In the genomic region with DNA sequence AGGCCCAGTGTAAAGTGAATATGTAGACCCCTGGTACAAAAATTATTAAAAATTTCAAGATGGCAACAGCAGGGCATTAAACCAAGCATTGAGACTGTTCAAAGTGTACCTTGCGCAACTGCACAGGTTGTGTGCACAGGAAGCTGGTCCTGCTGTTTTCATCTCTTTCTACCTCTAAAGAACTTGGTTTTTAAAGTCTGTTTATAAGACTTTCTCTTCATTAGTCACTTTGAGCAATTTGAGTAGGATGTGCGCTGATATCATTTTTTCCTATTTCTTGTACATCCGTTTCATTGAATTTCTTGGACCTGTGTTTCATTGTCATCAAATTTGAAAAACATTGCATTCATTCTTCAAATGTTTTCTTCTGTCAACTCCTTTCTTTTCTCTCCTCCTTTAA, we compare ENCODE assay signal across 29 cellular contexts. TPM values are rescaled to one million over a fixed set of nuclear protein-coding genes. Genes with fewer than 3 reads are reported as not detected.
"Had no signal": no experiment of that assay in that cellular context is flagged by ENCODE, and none has a peak within 500 bp of the region (broad histone marks: within the 10 kb centered on the region; RNA-seq: fewer than 3 reads in every experiment).

No MANE protein-coding gene starts in this region.

- H3K9me3 ChIP-seq: esophagus muscularis mucosa, left lung, lower lobe of right lung, pancreas, prostate gland, sigmoid colon had no signal

- H3K4me1 ChIP-seq: esophagus muscularis mucosa, left lung, lower lobe of right lung, pancreas, prostate gland had no signal

- H3K4me3 ChIP-seq: esophagus muscularis mucosa, heart right ventricle, left lung, lower lobe of right lung, pancreas, prostate gland, sigmoid colon, tibial nerve had no signal

- ATAC-seq: heart right ventricle; left lung; lower lobe of right lung; naive thymus-derived CD8-positive, alpha-beta T cell; pancreas; stimulated activated naive B cell treated with anti-CD40 and anti-IgM and Interleukin-4, amounts not matched to agents 10 μg/mL and 1 μg/mL and 100 μg/mL, for 72 hours; T-helper 17 cell had no signal

- H3K4me3 Mint-ChIP-seq: endodermal cell; naive thymus-derived CD8-positive, alpha-beta T cell; neural crest cell; stimulated activated naive B cell treated with anti-CD40 and anti-IgM and Interleukin-4, amounts not matched to agents 10 μg/mL and 1 μg/mL and 100 μg/mL, for 72 hours; T-helper 17 cell had no signal

- H3K27ac Mint-ChIP-seq: endodermal cell; naive thymus-derived CD8-positive, alpha-beta T cell; stimulated activated naive B cell treated with anti-CD40 and anti-IgM and Interleukin-4, amounts not matched to agents 10 μg/mL and 1 μg/mL and 100 μg/mL, for 72 hours; T-helper 17 cell had no signal

- H3K4me1 Mint-ChIP-seq: naive thymus-derived CD8-positive, alpha-beta T cell; T-helper 17 cell had no signal

- FAIRE-seq: pancreas, small intestine had no signal

- DNase-seq: activated CD4-positive, CD25-positive, alpha-beta regulatory T cell treated with anti-CD3 and anti-CD28 coated beads, Interleukin-2, amount 50 U/mL, for 72 hours; activated gamma-delta T cell treated with Interleukin-2 at 50 U/mL for 16 hours; activated naive CD4-positive, alpha-beta T cell treated with anti-CD3 and anti-CD28 coated beads, Interleukin-2, amount 50 U/mL, for 16 hours; activated T-cell treated with anti-CD3 and anti-CD28 coated beads for 4 hours; amniotic stem cell; caudate nucleus; cortex of kidney; foreskin melanocyte; heart right ventricle; left lung; lower lobe of right lung; mesenchymal stem cell; naive thymus-derived CD8-positive, alpha-beta T cell; nucleus accumbens; pancreas; retina; sigmoid colon; small intestine; stimulated activated CD4-positive, alpha-beta T cell treated with anti-CD3 and anti-CD28 coated beads, Interleukin-4, amount 100 ng/mL, for 4 hours; stimulated activated CD8-positive, alpha-beta memory T cell treated with anti-CD3 and anti-CD28 coated beads, Interleukin-4, amount 100 ng/mL, for 48 hours; stimulated activated naive B cell treated with anti-CD40 and anti-IgM and Interleukin-4, amounts not matched to agents 10 μg/mL and 1 μg/mL and 100 μg/mL, for 72 hours; T-helper 17 cell; T1000 had no signal

- H3K27ac ChIP-seq: esophagus muscularis mucosa, heart right ventricle, left lung, lower lobe of right lung, pancreas, prostate gland, sigmoid colon, tibial nerve had no signal

- H3K27me3 ChIP-seq: esophagus muscularis mucosa, heart right ventricle, left lung, pancreas, sigmoid colon, tibial nerve had no signal

- H3K36me3 Mint-ChIP-seq: naive thymus-derived CD8-positive, alpha-beta T cell; stimulated activated naive B cell treated with anti-CD40 and anti-IgM and Interleukin-4, amounts not matched to agents 10 μg/mL and 1 μg/mL and 100 μg/mL, for 72 hours had no signal

- H3K9me3 Mint-ChIP-seq: endodermal cell had no signal

- H3K36me3 ChIP-seq: esophagus muscularis mucosa, heart right ventricle, left lung, lower lobe of right lung, pancreas, prostate gland, sigmoid colon, tibial nerve had no signal

RNA-seq across cellular contexts. Expression of a gene that starts 16.8 kb away (rescaled TPM):
- total RNA-seq: T-helper 17 cell had no signal
- polyA plus RNA-seq: naive thymus-derived CD8-positive, alpha-beta T cell had no signal

RNA-seq across cellular contexts. Expression of a gene that starts 59.5 kb away (rescaled TPM):
- total RNA-seq: esophagus muscularis mucosa; glomerular endothelial cell; naive thymus-derived CD8-positive, alpha-beta T cell; T-helper 17 cell had no signal
- polyA plus RNA-seq: naive thymus-derived CD8-positive, alpha-beta T cell had no signal
